In the genomic region with DNA sequence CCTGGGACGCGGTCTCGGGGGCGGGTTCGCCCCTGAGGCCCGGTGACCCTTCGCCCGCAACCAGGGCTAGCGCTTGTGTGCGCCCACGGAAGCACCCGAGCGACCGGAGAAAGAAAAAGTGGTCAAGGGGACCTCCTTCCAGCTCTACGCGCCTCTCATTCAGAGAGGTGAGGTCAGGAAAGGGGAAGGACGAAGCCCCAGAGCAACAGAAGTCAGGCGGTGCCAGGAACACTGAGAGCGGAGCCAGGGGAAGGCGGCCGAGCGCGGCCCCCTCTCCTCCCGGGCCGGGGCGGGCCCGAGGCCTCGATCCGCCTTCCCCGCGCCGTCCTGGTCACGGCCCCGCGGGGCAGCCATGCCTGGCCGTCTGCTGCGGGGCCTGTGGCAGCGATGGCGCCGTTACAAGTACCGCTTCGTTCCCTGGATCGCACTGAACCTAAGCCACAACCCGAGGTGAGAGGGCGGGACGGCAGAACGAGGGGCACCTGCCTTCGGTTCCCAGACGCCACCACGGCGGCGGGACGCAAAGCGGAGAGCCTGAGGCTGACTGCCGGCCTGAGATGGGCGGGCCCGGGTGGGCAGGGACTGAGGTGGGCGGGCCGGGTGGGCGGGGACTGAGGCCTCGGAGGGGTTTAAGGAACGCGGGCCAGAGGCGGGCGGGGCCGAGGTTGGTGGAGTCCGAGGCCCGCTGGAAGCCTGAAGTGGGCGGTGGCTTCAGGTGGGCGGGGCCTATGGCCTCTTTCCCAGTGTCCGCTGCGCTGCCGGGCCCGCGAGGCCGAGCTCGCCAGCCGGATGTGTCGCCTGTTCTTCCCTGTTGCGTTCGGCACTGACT, we compare ENCODE assay signal across 1 cellular context.
A peak's percentile ranks its signal among the peaks of the same experiment; 100 is the strongest.
TF ChIP-seq lines count a peak whose summit lies in the region.

A gene with protein sequence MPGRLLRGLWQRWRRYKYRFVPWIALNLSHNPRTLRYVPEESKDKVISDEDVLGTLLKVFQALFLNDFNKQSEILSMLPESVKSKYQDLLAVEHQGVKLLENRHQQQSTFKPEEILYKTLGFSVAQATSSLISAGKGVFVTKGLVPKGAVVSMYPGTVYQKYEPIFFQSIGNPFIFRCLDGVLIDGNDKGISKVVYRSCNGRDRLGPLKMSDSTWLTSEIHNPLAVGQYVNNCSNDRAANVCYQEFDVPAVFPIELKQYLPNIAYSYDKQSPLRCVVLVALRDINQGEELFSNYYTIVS (plus strand): TSS at position 303 of the 829 bp plus-strand sequence. CDS start 50 bp downstream, at position 353.

TF ChIP-seq in HepG2, 621 proteins besides CTCF, POLR2A, EP300 and RAD21 (continued from another document and continues in another):
- TF ChIP-seq, protein P1, sequence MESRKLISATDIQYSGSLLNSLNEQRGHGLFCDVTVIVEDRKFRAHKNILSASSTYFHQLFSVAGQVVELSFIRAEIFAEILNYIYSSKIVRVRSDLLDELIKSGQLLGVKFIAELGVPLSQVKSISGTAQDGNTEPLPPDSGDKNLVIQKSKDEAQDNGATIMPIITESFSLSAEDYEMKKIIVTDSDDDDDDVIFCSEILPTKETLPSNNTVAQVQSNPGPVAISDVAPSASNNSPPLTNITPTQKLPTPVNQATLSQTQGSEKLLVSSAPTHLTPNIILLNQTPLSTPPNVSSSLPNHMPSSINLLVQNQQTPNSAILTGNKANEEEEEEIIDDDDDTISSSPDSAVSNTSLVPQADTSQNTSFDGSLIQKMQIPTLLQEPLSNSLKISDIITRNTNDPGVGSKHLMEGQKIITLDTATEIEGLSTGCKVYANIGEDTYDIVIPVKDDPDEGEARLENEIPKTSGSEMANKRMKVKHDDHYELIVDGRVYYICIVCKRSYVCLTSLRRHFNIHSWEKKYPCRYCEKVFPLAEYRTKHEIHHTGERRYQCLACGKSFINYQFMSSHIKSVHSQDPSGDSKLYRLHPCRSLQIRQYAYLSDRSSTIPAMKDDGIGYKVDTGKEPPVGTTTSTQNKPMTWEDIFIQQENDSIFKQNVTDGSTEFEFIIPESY (CRISPR knock-in tag; IDR thresholded peaks at IDR 0.05): no peak
- TF ChIP-seq MYNN (CRISPR knock-in tag; IDR thresholded peaks at IDR 0.05; ENCODE audit: low read depth) (no peak), ZC3H4 (CRISPR knock-in tag; IDR thresholded peaks at IDR 0.05; ENCODE audit: borderline replicate concordance) (no peak), ZNF432 (CRISPR knock-in tag; IDR thresholded peaks at IDR 0.05; ENCODE audit: borderline replicate concordance) (no peak), ZFP1 (CRISPR knock-in tag; IDR thresholded peaks at IDR 0.05) (peak; percentile 64; the same call in 1 of the 2 replicates), GTF3A (CRISPR knock-in tag; conservative IDR thresholded peaks at IDR 0.05) (0 out of 2 replicates have a peak, but pooled peaks have one; percentile 4), PHF21A (CRISPR knock-in tag; IDR thresholded peaks at IDR 0.05) (no peak; the same call in none of the 2 replicates), ARNT (IDR thresholded peaks at IDR 0.05) (no peak), ZNF17 (CRISPR knock-in tag; IDR thresholded peaks at IDR 0.05) (no peak), MEF2D (CRISPR knock-in tag; IDR thresholded peaks at IDR 0.05) (no peak), ZNF567 (CRISPR knock-in tag; IDR thresholded peaks at IDR 0.05; ENCODE audit: borderline replicate concordance) (no peak), ZNF331 (CRISPR knock-in tag; IDR thresholded peaks at IDR 0.05) (peak; percentile 61; the same call in 1 of the 2 replicates), DR1 (CRISPR knock-in tag; IDR thresholded peaks at IDR 0.05) (peak; percentile 44; the same call in 1 of the 2 replicates), PRMT3 (CRISPR knock-in tag; IDR thresholded peaks at IDR 0.05; ENCODE audit: borderline replicate concordance, low read depth) (no peak), FOSL1 (CRISPR knock-in tag; IDR thresholded peaks at IDR 0.05; ENCODE audit: borderline replicate concordance) (no peak), MTA3 (CRISPR knock-in tag; IDR thresholded peaks at IDR 0.05) (no peak), CCDC6 (CRISPR knock-in tag; IDR thresholded peaks at IDR 0.05) (peak; percentile 82), ATF1 (CRISPR knock-in tag; IDR thresholded peaks at IDR 0.05) (no peak), PAWR (CRISPR knock-in tag; IDR thresholded peaks at IDR 0.05; ENCODE audit: borderline replicate concordance) (no peak), SRF (IDR thresholded peaks at IDR 0.05; ENCODE audit: low read depth, low read length) (no peak), ZNF556 (CRISPR knock-in tag; IDR thresholded peaks at IDR 0.05; ENCODE audit: borderline replicate concordance) (peak; percentile 63; the same call in 1 of the 2 replicates), MXI1 (IDR thresholded peaks at IDR 0.05; ENCODE audit: borderline replicate concordance, low read depth, low read length) (peak; percentile 74; the same call in 1 of the 3 replicates), ELF4 (CRISPR knock-in tag; IDR thresholded peaks at IDR 0.05; ENCODE audit: borderline replicate concordance) (no peak), ZNF546 (CRISPR knock-in tag; conservative IDR thresholded peaks at IDR 0.05) (peak; percentile 93), ZNF616 (CRISPR knock-in tag; IDR thresholded peaks at IDR 0.05; ENCODE audit: low read depth) (peak; percentile 70; the same call in 1 of the 2 replicates), HOXD1 (CRISPR knock-in tag; IDR thresholded peaks at IDR 0.05) (0 out of 2 replicates have a peak, but pooled peaks have one; percentile 18), PHF8 (CRISPR knock-in tag; IDR thresholded peaks at IDR 0.05) (peak; percentile 92), ZZZ3 (CRISPR knock-in tag; IDR thresholded peaks at IDR 0.05; ENCODE audit: borderline replicate concordance) (peak; percentile 12; the same call in 1 of the 2 replicates)
- TF ChIP-seq, protein P2, sequence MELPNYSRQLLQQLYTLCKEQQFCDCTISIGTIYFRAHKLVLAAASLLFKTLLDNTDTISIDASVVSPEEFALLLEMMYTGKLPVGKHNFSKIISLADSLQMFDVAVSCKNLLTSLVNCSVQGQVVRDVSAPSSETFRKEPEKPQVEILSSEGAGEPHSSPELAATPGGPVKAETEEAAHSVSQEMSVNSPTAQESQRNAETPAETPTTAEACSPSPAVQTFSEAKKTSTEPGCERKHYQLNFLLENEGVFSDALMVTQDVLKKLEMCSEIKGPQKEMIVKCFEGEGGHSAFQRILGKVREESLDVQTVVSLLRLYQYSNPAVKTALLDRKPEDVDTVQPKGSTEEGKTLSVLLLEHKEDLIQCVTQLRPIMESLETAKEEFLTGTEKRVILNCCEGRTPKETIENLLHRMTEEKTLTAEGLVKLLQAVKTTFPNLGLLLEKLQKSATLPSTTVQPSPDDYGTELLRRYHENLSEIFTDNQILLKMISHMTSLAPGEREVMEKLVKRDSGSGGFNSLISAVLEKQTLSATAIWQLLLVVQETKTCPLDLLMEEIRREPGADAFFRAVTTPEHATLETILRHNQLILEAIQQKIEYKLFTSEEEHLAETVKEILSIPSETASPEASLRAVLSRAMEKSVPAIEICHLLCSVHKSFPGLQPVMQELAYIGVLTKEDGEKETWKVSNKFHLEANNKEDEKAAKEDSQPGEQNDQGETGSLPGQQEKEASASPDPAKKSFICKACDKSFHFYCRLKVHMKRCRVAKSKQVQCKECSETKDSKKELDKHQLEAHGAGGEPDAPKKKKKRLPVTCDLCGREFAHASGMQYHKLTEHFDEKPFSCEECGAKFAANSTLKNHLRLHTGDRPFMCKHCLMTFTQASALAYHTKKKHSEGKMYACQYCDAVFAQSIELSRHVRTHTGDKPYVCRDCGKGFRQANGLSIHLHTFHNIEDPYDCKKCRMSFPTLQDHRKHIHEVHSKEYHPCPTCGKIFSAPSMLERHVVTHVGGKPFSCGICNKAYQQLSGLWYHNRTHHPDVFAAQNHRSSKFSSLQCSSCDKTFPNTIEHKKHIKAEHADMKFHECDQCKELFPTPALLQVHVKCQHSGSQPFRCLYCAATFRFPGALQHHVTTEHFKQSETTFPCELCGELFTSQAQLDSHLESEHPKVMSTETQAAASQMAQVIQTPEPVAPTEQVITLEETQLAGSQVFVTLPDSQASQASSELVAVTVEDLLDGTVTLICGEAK (IDR thresholded peaks at IDR 0.05): no peak
- TF ChIP-seq, protein P2 (CRISPR knock-in tag; IDR thresholded peaks at IDR 0.05): peak; percentile 28
- TF ChIP-seq, protein P3, sequence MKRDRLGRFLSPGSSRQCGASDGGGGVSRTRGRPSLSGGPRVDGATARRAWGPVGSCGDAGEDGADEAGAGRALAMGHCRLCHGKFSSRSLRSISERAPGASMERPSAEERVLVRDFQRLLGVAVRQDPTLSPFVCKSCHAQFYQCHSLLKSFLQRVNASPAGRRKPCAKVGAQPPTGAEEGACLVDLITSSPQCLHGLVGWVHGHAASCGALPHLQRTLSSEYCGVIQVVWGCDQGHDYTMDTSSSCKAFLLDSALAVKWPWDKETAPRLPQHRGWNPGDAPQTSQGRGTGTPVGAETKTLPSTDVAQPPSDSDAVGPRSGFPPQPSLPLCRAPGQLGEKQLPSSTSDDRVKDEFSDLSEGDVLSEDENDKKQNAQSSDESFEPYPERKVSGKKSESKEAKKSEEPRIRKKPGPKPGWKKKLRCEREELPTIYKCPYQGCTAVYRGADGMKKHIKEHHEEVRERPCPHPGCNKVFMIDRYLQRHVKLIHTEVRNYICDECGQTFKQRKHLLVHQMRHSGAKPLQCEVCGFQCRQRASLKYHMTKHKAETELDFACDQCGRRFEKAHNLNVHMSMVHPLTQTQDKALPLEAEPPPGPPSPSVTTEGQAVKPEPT (CRISPR knock-in tag; IDR thresholded peaks at IDR 0.05; ENCODE audit: low read depth): no peak; the same call in 1 of the 2 replicates
- TF ChIP-seq, protein P4, sequence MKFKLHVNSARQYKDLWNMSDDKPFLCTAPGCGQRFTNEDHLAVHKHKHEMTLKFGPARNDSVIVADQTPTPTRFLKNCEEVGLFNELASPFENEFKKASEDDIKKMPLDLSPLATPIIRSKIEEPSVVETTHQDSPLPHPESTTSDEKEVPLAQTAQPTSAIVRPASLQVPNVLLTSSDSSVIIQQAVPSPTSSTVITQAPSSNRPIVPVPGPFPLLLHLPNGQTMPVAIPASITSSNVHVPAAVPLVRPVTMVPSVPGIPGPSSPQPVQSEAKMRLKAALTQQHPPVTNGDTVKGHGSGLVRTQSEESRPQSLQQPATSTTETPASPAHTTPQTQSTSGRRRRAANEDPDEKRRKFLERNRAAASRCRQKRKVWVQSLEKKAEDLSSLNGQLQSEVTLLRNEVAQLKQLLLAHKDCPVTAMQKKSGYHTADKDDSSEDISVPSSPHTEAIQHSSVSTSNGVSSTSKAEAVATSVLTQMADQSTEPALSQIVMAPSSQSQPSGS (CRISPR knock-in tag; IDR thresholded peaks at IDR 0.05): no peak; the same call in 1 of the 2 replicates
- TF ChIP-seq, protein P5, sequence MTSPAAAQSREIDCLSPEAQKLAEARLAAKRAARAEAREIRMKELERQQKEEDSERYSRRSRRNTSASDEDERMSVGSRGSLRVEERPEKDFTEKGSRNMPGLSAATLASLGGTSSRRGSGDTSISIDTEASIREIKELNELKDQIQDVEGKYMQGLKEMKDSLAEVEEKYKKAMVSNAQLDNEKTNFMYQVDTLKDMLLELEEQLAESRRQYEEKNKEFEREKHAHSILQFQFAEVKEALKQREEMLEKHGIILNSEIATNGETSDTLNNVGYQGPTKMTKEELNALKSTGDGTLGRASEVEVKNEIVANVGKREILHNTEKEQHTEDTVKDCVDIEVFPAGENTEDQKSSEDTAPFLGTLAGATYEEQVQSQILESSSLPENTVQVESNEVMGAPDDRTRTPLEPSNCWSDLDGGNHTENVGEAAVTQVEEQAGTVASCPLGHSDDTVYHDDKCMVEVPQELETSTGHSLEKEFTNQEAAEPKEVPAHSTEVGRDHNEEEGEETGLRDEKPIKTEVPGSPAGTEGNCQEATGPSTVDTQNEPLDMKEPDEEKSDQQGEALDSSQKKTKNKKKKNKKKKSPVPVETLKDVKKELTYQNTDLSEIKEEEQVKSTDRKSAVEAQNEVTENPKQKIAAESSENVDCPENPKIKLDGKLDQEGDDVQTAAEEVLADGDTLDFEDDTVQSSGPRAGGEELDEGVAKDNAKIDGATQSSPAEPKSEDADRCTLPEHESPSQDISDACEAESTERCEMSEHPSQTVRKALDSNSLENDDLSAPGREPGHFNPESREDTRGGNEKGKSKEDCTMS (CRISPR knock-in tag; conservative IDR thresholded peaks at IDR 0.05): no peak
- TF ChIP-seq, protein P6, sequence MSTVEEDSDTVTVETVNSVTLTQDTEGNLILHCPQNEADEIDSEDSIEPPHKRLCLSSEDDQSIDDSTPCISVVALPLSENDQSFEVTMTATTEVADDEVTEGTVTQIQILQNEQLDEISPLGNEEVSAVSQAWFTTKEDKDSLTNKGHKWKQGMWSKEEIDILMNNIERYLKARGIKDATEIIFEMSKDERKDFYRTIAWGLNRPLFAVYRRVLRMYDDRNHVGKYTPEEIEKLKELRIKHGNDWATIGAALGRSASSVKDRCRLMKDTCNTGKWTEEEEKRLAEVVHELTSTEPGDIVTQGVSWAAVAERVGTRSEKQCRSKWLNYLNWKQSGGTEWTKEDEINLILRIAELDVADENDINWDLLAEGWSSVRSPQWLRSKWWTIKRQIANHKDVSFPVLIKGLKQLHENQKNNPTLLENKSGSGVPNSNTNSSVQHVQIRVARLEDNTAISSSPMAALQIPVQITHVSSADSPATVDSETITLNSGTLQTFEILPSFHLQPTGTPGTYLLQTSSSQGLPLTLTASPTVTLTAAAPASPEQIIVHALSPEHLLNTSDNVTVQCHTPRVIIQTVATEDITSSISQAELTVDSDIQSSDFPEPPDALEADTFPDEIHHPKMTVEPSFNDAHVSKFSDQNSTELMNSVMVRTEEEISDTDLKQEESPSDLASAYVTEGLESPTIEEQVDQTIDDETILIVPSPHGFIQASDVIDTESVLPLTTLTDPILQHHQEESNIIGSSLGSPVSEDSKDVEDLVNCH (CRISPR knock-in tag; IDR thresholded peaks at IDR 0.05): no peak
